16 cellular contexts compared by ENCODE assay signal in the genomic region with DNA sequence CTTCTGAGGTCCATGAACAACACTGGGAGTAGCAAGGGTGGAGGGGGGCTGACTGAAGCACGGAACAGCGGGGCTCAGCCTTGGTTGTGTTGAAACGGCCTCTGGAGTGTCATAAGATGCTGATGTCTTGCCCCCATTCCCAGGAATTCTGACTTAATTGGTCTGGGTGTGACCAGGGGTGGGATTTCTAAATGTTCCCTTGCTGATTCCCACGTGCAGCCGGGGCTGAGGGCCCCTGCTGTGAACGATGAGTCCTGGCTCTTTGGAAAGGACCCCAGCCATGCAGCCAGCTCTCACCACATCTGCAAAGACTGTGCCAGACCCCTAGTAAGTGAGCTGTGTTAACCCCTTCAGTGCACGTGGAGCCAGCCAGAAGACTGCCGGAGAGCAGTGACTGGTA.
"Had no signal": no experiment of that assay in that cellular context is flagged by ENCODE, and none has a peak within 500 bp of the region (broad histone marks: within the 10 kb centered on the region; RNA-seq: fewer than 3 reads in every experiment).

No MANE protein-coding gene starts in this region.

- DNase-seq: activated CD4-positive, alpha-beta T cell treated with anti-CD3 and anti-CD28 coated beads for 1 hour; activated CD4-positive, alpha-beta T cell treated with anti-CD3 and anti-CD28 coated beads, Interleukin-2, amount 50 U/mL, for 48 hours; activated CD8-positive, alpha-beta memory T cell treated with anti-CD3 and anti-CD28 coated beads, Interleukin-2, amount 10 ng/mL, durations not matched to agents 7 days and 5 days; activated effector memory CD4-positive, alpha-beta T cell treated with anti-CD3 and anti-CD28 coated beads, Interleukin-2, amount 50 U/mL, for 16 hours; activated T-cell treated with anti-CD3 and anti-CD28 coated beads, Interleukin-2, amount 50 U/mL, for 4 hours; foreskin fibroblast; head of caudate nucleus; spleen; stimulated activated CD4-positive, alpha-beta T cell treated with anti-CD3 and anti-CD28 coated beads, Interleukin-1b, Interleukin-23, amount 100 ng/mL, for 48 hours; T-helper 9 cell; upper lobe of right lung had no signal

- H3K36me3 Mint-ChIP-seq: activated CD8-positive, alpha-beta memory T cell treated with anti-CD3 and anti-CD28 coated beads, Interleukin-2, amount 10 ng/mL, durations not matched to agents 7 days and 5 days; activated naive CD8-positive, alpha-beta T cell; stimulated activated memory B cell treated with anti-CD40 and anti-IgM and Interleukin-4, amounts not matched to agents 10 μg/mL and 1 μg/mL and 100 μg/mL, for 72 hours had no signal

- H3K36me3 ChIP-seq: breast epithelium, spleen, upper lobe of right lung had no signal

- H3K27ac Mint-ChIP-seq: activated CD8-positive, alpha-beta memory T cell treated with anti-CD3 and anti-CD28 coated beads, Interleukin-2, amount 10 ng/mL, durations not matched to agents 7 days and 5 days; activated naive CD8-positive, alpha-beta T cell; stimulated activated memory B cell treated with anti-CD40 and anti-IgM and Interleukin-4, amounts not matched to agents 10 μg/mL and 1 μg/mL and 100 μg/mL, for 72 hours had no signal

- H3K4me3 Mint-ChIP-seq: activated CD8-positive, alpha-beta memory T cell treated with anti-CD3 and anti-CD28 coated beads, Interleukin-2, amount 10 ng/mL, durations not matched to agents 7 days and 5 days; activated naive CD8-positive, alpha-beta T cell; activated T-cell treated with anti-CD3 and anti-CD28 coated beads, Interleukin-2, amount 50 U/mL, for 4 hours; stimulated activated memory B cell treated with anti-CD40 and anti-IgM and Interleukin-4, amounts not matched to agents 10 μg/mL and 1 μg/mL and 100 μg/mL, for 72 hours had no signal

- H3K27me3 Mint-ChIP-seq: activated CD8-positive, alpha-beta memory T cell treated with anti-CD3 and anti-CD28 coated beads, Interleukin-2, amount 10 ng/mL, durations not matched to agents 7 days and 5 days; stimulated activated memory B cell treated with anti-CD40 and anti-IgM and Interleukin-4, amounts not matched to agents 10 μg/mL and 1 μg/mL and 100 μg/mL, for 72 hours had no signal

- H3K27me3 ChIP-seq: breast epithelium, spleen, upper lobe of right lung had no signal

- H3K9me3 Mint-ChIP-seq: activated T-cell treated with anti-CD3 and anti-CD28 coated beads, Interleukin-2, amount 50 U/mL, for 4 hours; stimulated activated memory B cell treated with anti-CD40 and anti-IgM and Interleukin-4, amounts not matched to agents 10 μg/mL and 1 μg/mL and 100 μg/mL, for 72 hours had no signal

- H3K4me1 Mint-ChIP-seq: activated CD8-positive, alpha-beta memory T cell treated with anti-CD3 and anti-CD28 coated beads, Interleukin-2, amount 10 ng/mL, durations not matched to agents 7 days and 5 days; stimulated activated memory B cell treated with anti-CD40 and anti-IgM and Interleukin-4, amounts not matched to agents 10 μg/mL and 1 μg/mL and 100 μg/mL, for 72 hours had no signal

- H3K27ac ChIP-seq: spleen, upper lobe of right lung had no signal

- H3K4me3 ChIP-seq: breast epithelium, spleen, upper lobe of right lung had no signal

- ATAC-seq: activated CD8-positive, alpha-beta memory T cell treated with anti-CD3 and anti-CD28 coated beads, Interleukin-2, amount 10 ng/mL, durations not matched to agents 7 days and 5 days; activated T-cell treated with anti-CD3 and anti-CD28 coated beads, Interleukin-2, amount 50 U/mL, for 4 hours; esophagus mucosa; left lobe of liver; stimulated activated memory B cell treated with anti-CD40 and anti-IgM and Interleukin-4, amounts not matched to agents 10 μg/mL and 1 μg/mL and 100 μg/mL, for 72 hours; upper lobe of right lung had no signal

- H3K9me3 ChIP-seq: breast epithelium, spleen, upper lobe of right lung had no signal
